In genomic region chr12:122382919-122383350, GRCh38 we compare ENCODE assay signal across 11 cellular contexts.
"Had no signal": no experiment of that assay in that cellular context is flagged by ENCODE, and none has a peak within 500 bp of the region (broad histone marks: within the 10 kb centered on the region; RNA-seq: fewer than 3 reads in every experiment).

No MANE protein-coding gene starts in this region.

- H3K4me1 Mint-ChIP-seq: nephron had no signal

- H3K27me3 ChIP-seq: body of pancreas had no signal

- H3K4me1 ChIP-seq: body of pancreas had no signal

- H3K27ac ChIP-seq: body of pancreas had no signal

- ATAC-seq: activated naive CD4-positive, alpha-beta T cell treated with anti-CD3 and anti-CD28 coated beads, Interleukin-2, amount 50 U/mL, for 72 hours; body of pancreas; stimulated activated naive B cell treated with anti-CD40 and anti-IgM and Interleukin-4, amounts not matched to agents 10 μg/mL and 1 μg/mL and 100 μg/mL, for 72 hours; T-helper 17 cell had no signal

- DNase-seq: activated CD4-positive, alpha-beta T cell treated with anti-CD3 and anti-CD28 coated beads, Interleukin-2, amount 10 ng/mL, durations not matched to agents 7 days and 5 days; activated CD4-positive, CD25-positive, alpha-beta regulatory T cell; amniotic stem cell; body of pancreas; left cardiac atrium; stimulated activated CD4-positive, alpha-beta T cell treated with anti-CD3 and anti-CD28 coated beads, Interleukin-2, amount 100 ng/mL, for 24 hours; stimulated activated naive B cell treated with anti-CD40 and anti-IgM and Interleukin-4, amounts not matched to agents 10 μg/mL and 1 μg/mL and 100 μg/mL, for 72 hours; substantia nigra; T-helper 17 cell had no signal

- H3K27ac Mint-ChIP-seq: activated CD4-positive, alpha-beta T cell treated with anti-CD3 and anti-CD28 coated beads, Interleukin-2, amount 10 ng/mL, durations not matched to agents 7 days and 5 days; stimulated activated naive B cell treated with anti-CD40 and anti-IgM and Interleukin-4, amounts not matched to agents 10 μg/mL and 1 μg/mL and 100 μg/mL, for 72 hours; T-helper 17 cell had no signal

- H3K4me3 Mint-ChIP-seq: activated CD4-positive, alpha-beta T cell treated with anti-CD3 and anti-CD28 coated beads, Interleukin-2, amount 10 ng/mL, durations not matched to agents 7 days and 5 days; nephron; stimulated activated naive B cell treated with anti-CD40 and anti-IgM and Interleukin-4, amounts not matched to agents 10 μg/mL and 1 μg/mL and 100 μg/mL, for 72 hours had no signal

- H3K9me3 Mint-ChIP-seq: activated CD4-positive, alpha-beta T cell treated with anti-CD3 and anti-CD28 coated beads, Interleukin-2, amount 10 ng/mL, durations not matched to agents 7 days and 5 days; activated naive CD4-positive, alpha-beta T cell treated with anti-CD3 and anti-CD28 coated beads, Interleukin-2, amount 50 U/mL, for 72 hours; nephron; stimulated activated naive B cell treated with anti-CD40 and anti-IgM and Interleukin-4, amounts not matched to agents 10 μg/mL and 1 μg/mL and 100 μg/mL, for 72 hours had no signal

- H3K9me3 ChIP-seq: body of pancreas had no signal

- H3K27me3 Mint-ChIP-seq: activated CD4-positive, alpha-beta T cell treated with anti-CD3 and anti-CD28 coated beads, Interleukin-2, amount 10 ng/mL, durations not matched to agents 7 days and 5 days; stimulated activated naive B cell treated with anti-CD40 and anti-IgM and Interleukin-4, amounts not matched to agents 10 μg/mL and 1 μg/mL and 100 μg/mL, for 72 hours; T-helper 17 cell had no signal

- H3K4me3 ChIP-seq: body of pancreas had no signal
